Comparison of ENCODE assay signal across 1 cellular context in genomic region chr6:143158113-143158581, GRCh38.
TF ChIP-seq lines count a peak whose summit lies in the region.

No MANE protein-coding gene starts in this region.

TF ChIP-seq in K562, 482 proteins besides CTCF, POLR2A, EP300 and RAD21 (continued from another document and continues in another):
- TF ChIP-seq XRCC4 (IDR thresholded peaks at IDR 0.05; ENCODE audit: extremely low read depth, insufficient read depth, insufficient read length): no peak
- no peak for TF ChIP-seq NEUROD1 (IDR thresholded peaks at IDR 0.05; ENCODE audit: borderline replicate concordance, low read depth, low read length, partially characterized antibody)
- no peak for TF ChIP-seq ZNF280B (CRISPR knock-in tag; IDR thresholded peaks at IDR 0.05)
- TF ChIP-seq STAT6 (CRISPR knock-in tag; IDR thresholded peaks at IDR 0.05): no peak
- TF ChIP-seq CBX1 (IDR thresholded peaks at IDR 0.05; ENCODE audit: low read depth): no peak
- no peak for TF ChIP-seq KAT2B (IDR thresholded peaks at IDR 0.05; ENCODE audit: low read depth, low read length)
- TF ChIP-seq POLR3G (IDR thresholded peaks at IDR 0.05; ENCODE audit: extremely low read depth, insufficient read length, insufficient replicate concordance): no peak
- no peak for TF ChIP-seq SP1 (CRISPR knock-in tag; IDR thresholded peaks at IDR 0.05)
- 0 out of 2 replicates have a peak, but pooled peaks have one; percentile 22 for TF ChIP-seq DEAF1 (CRISPR knock-in tag; IDR thresholded peaks at IDR 0.05)
- no peak for TF ChIP-seq MEF2A (IDR thresholded peaks at IDR 0.05; ENCODE audit: control insufficient read depth, low read depth, low read length)
- no peak for TF ChIP-seq RUNX1 (IDR thresholded peaks at IDR 0.05; ENCODE audit: low read depth)
- no peak for TF ChIP-seq ZNF780A (CRISPR knock-in tag; IDR thresholded peaks at IDR 0.05)
- no peak for TF ChIP-seq CBX3 (IDR thresholded peaks at IDR 0.05; ENCODE audit: borderline replicate concordance in 1 of 2, low read length in 2 of 2)
- no peak for TF ChIP-seq MYBL2 (IDR thresholded peaks at IDR 0.05; ENCODE audit: low read depth)
- TF ChIP-seq MYBL2 (CRISPR knock-in tag; IDR thresholded peaks at IDR 0.05; ENCODE audit: borderline replicate concordance): no peak
- TF ChIP-seq ZFP91 (CRISPR knock-in tag; IDR thresholded peaks at IDR 0.05): no peak
- 0 out of 2 replicates have a peak, but pooled peaks have one; percentile 43 for TF ChIP-seq PTTG1 (tag; IDR thresholded peaks at IDR 0.05; ENCODE audit: low read depth)
- TF ChIP-seq ETV1 (tag; conservative IDR thresholded peaks at IDR 0.05; ENCODE audit: low read depth): 0 out of 2 replicates have a peak, but pooled peaks have one; percentile 18
- TF ChIP-seq ZNF134 (CRISPR knock-in tag; conservative IDR thresholded peaks at IDR 0.05): no peak
- 0 out of 2 replicates have a peak, but pooled peaks have one; percentile 58 for TF ChIP-seq BCL6 (CRISPR knock-in tag; IDR thresholded peaks at IDR 0.05)
- no peak for TF ChIP-seq NR2C2 (CRISPR knock-in tag; IDR thresholded peaks at IDR 0.05)
- peak; percentile 96 for TF ChIP-seq NR2C2 (tag; IDR thresholded peaks at IDR 0.05)
- no peak for TF ChIP-seq TCFL5 (CRISPR knock-in tag; conservative IDR thresholded peaks at IDR 0.05)
- no peak for TF ChIP-seq CBFA2T2 (conservative IDR thresholded peaks at IDR 0.05)
- TF ChIP-seq ZNF384 (IDR thresholded peaks at IDR 0.05; ENCODE audit: low read depth, low read length): no peak
- no peak for TF ChIP-seq HNRNPLL (IDR thresholded peaks at IDR 0.05; ENCODE audit: low read depth, low read length, poor library complexity, severe bottlenecking)
- no peak for TF ChIP-seq SNRNP70 (optimal IDR thresholded peaks at IDR 0.05; ENCODE audit: low read depth, low read length)
- no peak for TF ChIP-seq BRD4 (IDR thresholded peaks at IDR 0.05)
- TF ChIP-seq POLR3A (IDR thresholded peaks at IDR 0.05; ENCODE audit: borderline replicate concordance, extremely low read depth, insufficient read depth, insufficient read length): no peak
- TF ChIP-seq ZNF175 (CRISPR knock-in tag; IDR thresholded peaks at IDR 0.05; ENCODE audit: low read depth): peak; percentile 93
- no peak for TF ChIP-seq ZBTB26 (CRISPR knock-in tag; IDR thresholded peaks at IDR 0.05)
- no peak for TF ChIP-seq NCOA4 (IDR thresholded peaks at IDR 0.05; ENCODE audit: partially characterized antibody)
- TF ChIP-seq NCOA2 (IDR thresholded peaks at IDR 0.05; ENCODE audit: partially characterized antibody in 2 of 2): no peak
- TF ChIP-seq ZBTB40 (IDR thresholded peaks at IDR 0.05): no peak
- no peak for TF ChIP-seq ZBTB40 (CRISPR knock-in tag; IDR thresholded peaks at IDR 0.05)
- no peak for TF ChIP-seq MLLT1 (IDR thresholded peaks at IDR 0.05)
- TF ChIP-seq HNRNPK (IDR thresholded peaks at IDR 0.05; ENCODE audit: low read depth, low read length, poor library complexity, severe bottlenecking): no peak
- TF ChIP-seq MYNN (IDR thresholded peaks at IDR 0.05): no peak
- TF ChIP-seq MYNN (CRISPR knock-in tag; IDR thresholded peaks at IDR 0.05): no peak
- TF ChIP-seq ZBTB8A (IDR thresholded peaks at IDR 0.05; ENCODE audit: partially characterized antibody): no peak
- 0 out of 2 replicates have a peak, but pooled peaks have one; percentile 47 for TF ChIP-seq HDAC8 (tag; IDR thresholded peaks at IDR 0.05)
- TF ChIP-seq ZNF224 (CRISPR knock-in tag; IDR thresholded peaks at IDR 0.05): no peak
- 0 out of 2 replicates have a peak, but pooled peaks have one; percentile 49 for TF ChIP-seq MEF2D (tag; conservative IDR thresholded peaks at IDR 0.05; ENCODE audit: low read depth)
- TF ChIP-seq SMARCE1 (IDR thresholded peaks at IDR 0.05): no peak
- TF ChIP-seq HNRNPL (IDR thresholded peaks at IDR 0.05; ENCODE audit: low read depth, low read length): no peak
- no peak for TF ChIP-seq MTA1 (IDR thresholded peaks at IDR 0.05; ENCODE audit: borderline replicate concordance)
- TF ChIP-seq HMG20B (CRISPR knock-in tag; IDR thresholded peaks at IDR 0.05): no peak
